Comparison of ENCODE assay signal across 9 cellular contexts in genomic region chr19:1857648-1858326, GRCh38. TPM values are rescaled to one million over a fixed set of nuclear protein-coding genes. Genes with fewer than 3 reads are reported as not detected.
DNase-seq lines count a peak whose midpoint lies in the region; ATAC-seq and TF ChIP-seq lines count a peak whose summit lies in the region.
"Had no signal": no experiment of that assay in that cellular context is flagged by ENCODE, and none has a peak within 500 bp of the region (broad histone marks: within the 10 kb centered on the region; RNA-seq: fewer than 3 reads in every experiment).

No MANE protein-coding gene starts in this region.

- TF ChIP-seq CTCF in AG04449 (IDR thresholded peaks at IDR 0.05; ENCODE audit: insufficient read depth, low read length, missing control alignments) (no peak), breast epithelium (IDR thresholded peaks at IDR 0.05) (no peak)

- no peaks in the 10 kb centered on the region for H3K9me3 ChIP-seq in Karpas-422 (ENCODE audit: low read length)
- H3K9me3 ChIP-seq in breast epithelium = no peaks in the 10 kb centered on the region
- no peaks in the 10 kb centered on the region for H3K9me3 ChIP-seq in muscle layer of colon (ENCODE audit: low read length)

- H3K4me2 ChIP-seq in Karpas-422 (ENCODE audit: low read depth, low read length, poor library complexity, severe bottlenecking) = peak overlapping the region; percentile 90

- H3K27ac ChIP-seq in Karpas-422 (ENCODE audit: low read length) (peak overlapping the region; percentile 96), breast epithelium (peak overlapping the region; percentile 93 to 95), muscle layer of colon (ENCODE audit: low read depth, low read length) (peak overlapping the region; percentile 21)

- peak overlapping the region; percentile 97 for H3K9ac ChIP-seq in Karpas-422 (ENCODE audit: low read length)
- H3K9ac ChIP-seq in muscle layer of colon (ENCODE audit: low read length) = no peak overlapping the region

- peaks cover 95% of the 10 kb centered on the region for H3K79me2 ChIP-seq in Karpas-422 (ENCODE audit: low read length)

- peak overlapping the region; percentile 56; the same call in 1 of the 2 replicates for H3K4me3 ChIP-seq in AG04449 (ENCODE audit: low read depth, low read length)
- H3K4me3 ChIP-seq in Karpas-422 (ENCODE audit: low read length) = peak overlapping the region; percentile 93
- peak overlapping the region; percentile 44 to 78 (median 56) for H3K4me3 ChIP-seq in breast epithelium
- H3K4me3 ChIP-seq in muscle layer of colon (ENCODE audit: low read depth in 1 of 2, low read length in 2 of 2) = no peak overlapping the region

- peaks cover 68% of the 10 kb centered on the region for H4K20me1 ChIP-seq in Karpas-422 (ENCODE audit: insufficient read depth, low read depth, low read length)

- POLR2A ChIA-PET in AG04449 (lab: Yijun Ruan, JAX) = interaction anchor here (0.6 kb wide), 1 partner anchor 589 kb away, joined by 3 read pairs; the partner anchor contains the start of gene CIRBP

- intact Hi-C loops in breast epithelium (cut with DNase I; ENCODE audit: low total_unique reads) = loop anchor here (5.0 kb wide), 1 partner anchor 1505 kb away; no protein-coding TSS in a partner anchor

- H3K27me3 ChIP-seq in Karpas-422 (ENCODE audit: low read length) (no peaks in the 10 kb centered on the region), breast epithelium (no peaks in the 10 kb centered on the region), muscle layer of colon (ENCODE audit: control insufficient read depth in 1 of 2, insufficient read depth in 2 of 2, low read length in 2 of 2) (peaks cover 14 to 69% of the 10 kb centered on the region in 2 donors)

- TF ChIP-seq POLR2A in breast epithelium (IDR thresholded peaks at IDR 0.05) = no peak

- CTCF ChIA-PET in AG04449 (lab: Yijun Ruan, JAX) = interaction anchor here (1.2 to 2.0 kb wide), 5 partner anchors 8 to 32 kb away, joined by 3 to 17 read pairs (median 4); partner anchors contain the start of gene REXO1

- ATAC-seq in HG03342 (IDR thresholded peaks at IDR 0.05; ENCODE audit: unreplicated experiment) = no peak

- H3K36me3 ChIP-seq in Karpas-422 (ENCODE audit: insufficient read depth, low read length) = no peaks in the 10 kb centered on the region
- H3K36me3 ChIP-seq in breast epithelium = no peaks in the 10 kb centered on the region
- H3K36me3 ChIP-seq in muscle layer of colon (ENCODE audit: insufficient read depth, low read length) = no peaks in the 10 kb centered on the region

- H2AFZ ChIP-seq in Karpas-422 (ENCODE audit: low read length) = no peak overlapping the region

- no peaks in the 10 kb centered on the region for H3K9me2 ChIP-seq in Karpas-422 (replicated peaks; ENCODE audit: insufficient read depth, low read length)

- DNase-seq in AG04449 (ENCODE audit: low read depth, low spot score) (no peak), Karpas-422 (peak; percentile 51), breast epithelium (ENCODE audit: low spot score in 2 of 2) (no peak), amniotic stem cell (lab: John Stamatoyannopoulos, UW) (no peak), islet precursor cell (no peak)
- no peak for DNase-seq in activated CD4-positive, CD25-positive, alpha-beta regulatory T cell treated with anti-CD3 and anti-CD28 coated beads, Interleukin-2, amount 50 U/mL, for 72 hours
- DNase-seq: SHP77 treated with DMSO at 0.1 percent for 48 hours had no signal

- H3K4me1 ChIP-seq in Karpas-422 (ENCODE audit: low read length) = peaks cover 86% of the 10 kb centered on the region
- peaks cover 26 to 46% of the 10 kb centered on the region in 2 donors for H3K4me1 ChIP-seq in breast epithelium
- peaks cover 56% of the 10 kb centered on the region for H3K4me1 ChIP-seq in muscle layer of colon (ENCODE audit: insufficient read depth, low read length)

RNA-seq across cellular contexts. Expression of gene KLF16, which starts 5.6 kb away (rescaled TPM):
- total RNA-seq in Karpas-422 (2014; rRNA removed; shearing (Covaris generic); ENCODE audit: low replicate concordance) = 12.8 and 13.2 TPM in 2 replicates
- total RNA-seq in breast epithelium = 1 to 10 TPM; 2.9 to 4.6 (median 4.1) TPM

RNA-seq across cellular contexts. Expression of gene REXO1, which starts 9.5 kb away (rescaled TPM):
- 15.7 and 16.3 TPM in 2 replicates for total RNA-seq in Karpas-422 (2014; rRNA removed; shearing (Covaris generic); ENCODE audit: low replicate concordance)
- total RNA-seq in breast epithelium = 10 to 100 TPM; 10.4 to 25.2 (median 19.7) TPM

RNA-seq across cellular contexts. Expression of gene ABHD17A, which starts 27.5 kb away (rescaled TPM):
- total RNA-seq in Karpas-422 (2014; rRNA removed; shearing (Covaris generic); ENCODE audit: low replicate concordance) = 52.5 and 110 TPM in 2 replicates
- total RNA-seq in breast epithelium = 10 to 100 TPM; 62.4 to 81.3 (median 76.0) TPM

RNA-seq across cellular contexts. Expression of gene ATP8B3, which starts 45.7 kb away (rescaled TPM):
- total RNA-seq in Karpas-422 (2014; rRNA removed; shearing (Covaris generic); ENCODE audit: low replicate concordance) = 1.0 and 6.0 TPM in 2 replicates
- total RNA-seq in breast epithelium = 1 to 10 TPM in 2 of 3 donors, under 1 TPM in 1; 0.66 to 1.4 (median 1.0) TPM

RNA-seq across cellular contexts. Expression of gene ADAT3, which starts 47.4 kb away (rescaled TPM):
- 1.2 and 5.2 TPM in 2 replicates for total RNA-seq in Karpas-422 (2014; rRNA removed; shearing (Covaris generic); ENCODE audit: low replicate concordance)
- total RNA-seq in breast epithelium = 1 to 10 TPM; 1.1 to 5.4 (median 4.9) TPM

Comparison
In these comparisons a context has a peak if more than half of its experiments do, and no peak if none do; other contexts are left out.
1. H3K4me3 ChIP-seq: peak in AG04449 (single experiment), Karpas-422 (single experiment) and breast epithelium (3 of 3); none in muscle layer of colon (0 of 2).
2. H3K27ac ChIP-seq: peak in every context shown above with its lines; median percentile 96 in Karpas-422; 94 in breast epithelium; 21 in muscle layer of colon.